In the genomic region with DNA sequence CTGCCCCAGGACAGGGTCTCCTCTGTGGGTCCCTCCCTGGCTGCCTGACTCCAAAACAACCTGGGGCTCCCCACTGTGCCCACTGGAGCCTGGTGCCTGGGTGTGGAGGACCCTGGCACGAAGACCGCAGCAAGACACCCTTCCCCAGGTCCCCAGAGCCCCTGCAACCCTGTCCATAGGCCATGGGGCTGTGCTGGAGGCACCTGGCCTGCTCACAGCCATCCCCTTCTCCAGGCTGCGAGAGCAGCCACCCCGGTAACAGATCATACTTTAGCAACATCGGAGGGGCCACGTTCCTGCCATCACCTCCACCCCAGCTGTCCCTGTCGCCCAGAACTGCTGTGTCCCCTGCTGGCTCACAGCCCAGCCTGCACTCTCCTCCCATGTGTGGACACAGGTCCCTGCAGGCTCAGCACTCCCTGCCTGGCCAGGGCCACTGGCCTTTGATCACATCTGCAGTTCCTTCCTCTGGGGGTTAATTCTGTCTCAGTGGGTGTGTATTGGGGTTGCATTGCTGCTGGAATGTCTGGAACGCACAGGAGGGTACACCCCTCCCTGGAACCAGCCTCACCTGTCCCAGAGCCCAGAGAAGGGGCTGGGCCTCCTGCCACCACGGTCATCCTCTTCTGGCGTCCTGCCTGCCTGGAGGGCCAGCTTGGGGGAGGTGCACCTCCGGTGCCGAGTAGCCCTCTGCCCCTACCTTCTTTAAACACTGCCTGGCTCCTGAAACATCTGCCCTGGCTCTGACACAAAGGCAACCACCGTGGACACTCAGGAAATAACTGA, we compare ENCODE assay signal across 1 cellular context.
A peak's percentile ranks its signal among the peaks of the same experiment; 100 is the strongest.
TF ChIP-seq lines count a peak whose summit lies in the region.

No MANE protein-coding gene starts in this region.

TF ChIP-seq in HepG2, 621 proteins besides CTCF, POLR2A, EP300 and RAD21 (continued from another document and continues in another):
- TF ChIP-seq, protein P1, sequence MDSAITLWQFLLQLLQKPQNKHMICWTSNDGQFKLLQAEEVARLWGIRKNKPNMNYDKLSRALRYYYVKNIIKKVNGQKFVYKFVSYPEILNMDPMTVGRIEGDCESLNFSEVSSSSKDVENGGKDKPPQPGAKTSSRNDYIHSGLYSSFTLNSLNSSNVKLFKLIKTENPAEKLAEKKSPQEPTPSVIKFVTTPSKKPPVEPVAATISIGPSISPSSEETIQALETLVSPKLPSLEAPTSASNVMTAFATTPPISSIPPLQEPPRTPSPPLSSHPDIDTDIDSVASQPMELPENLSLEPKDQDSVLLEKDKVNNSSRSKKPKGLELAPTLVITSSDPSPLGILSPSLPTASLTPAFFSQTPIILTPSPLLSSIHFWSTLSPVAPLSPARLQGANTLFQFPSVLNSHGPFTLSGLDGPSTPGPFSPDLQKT (CRISPR knock-in tag; IDR thresholded peaks at IDR 0.05; ENCODE audit: borderline replicate concordance): no peak
- TF ChIP-seq JUND (CRISPR knock-in tag; IDR thresholded peaks at IDR 0.05) (peak; percentile 71; the same call in 1 of the 2 replicates), TEAD2 (CRISPR knock-in tag; IDR thresholded peaks at IDR 0.05) (no peak), ZNF550 (CRISPR knock-in tag; IDR thresholded peaks at IDR 0.05; ENCODE audit: borderline replicate concordance) (no peak), NFIB (CRISPR knock-in tag; IDR thresholded peaks at IDR 0.05; ENCODE audit: borderline replicate concordance) (no peak), NCOA1 (CRISPR knock-in tag; IDR thresholded peaks at IDR 0.05) (no peak; the same call in 1 of the 2 replicates), ZNF143 (CRISPR knock-in tag; IDR thresholded peaks at IDR 0.05) (no peak), PPARG (CRISPR knock-in tag; conservative IDR thresholded peaks at IDR 0.05) (0 out of 2 replicates have a peak, but pooled peaks have one; percentile 9), ZFP82 (CRISPR knock-in tag; IDR thresholded peaks at IDR 0.05; ENCODE audit: borderline replicate concordance) (no peak), MAFF (IDR thresholded peaks at IDR 0.05; ENCODE audit: low read depth, low read length) (peak; percentile 55), ZFP36 (IDR thresholded peaks at IDR 0.05; ENCODE audit: borderline replicate concordance, low read depth, low read length, partially characterized antibody) (no peak), DR1 (CRISPR knock-in tag; IDR thresholded peaks at IDR 0.05) (no peak; the same call in 1 of the 2 replicates), ZNF33B (CRISPR knock-in tag; IDR thresholded peaks at IDR 0.05) (no peak), DMAP1 (CRISPR knock-in tag; IDR thresholded peaks at IDR 0.05) (no peak), TGIF2 (CRISPR knock-in tag; IDR thresholded peaks at IDR 0.05) (peak; percentile 54; the same call in 1 of the 2 replicates), DNMT1 (CRISPR knock-in tag; IDR thresholded peaks at IDR 0.05) (no peak), RBM22 (optimal IDR thresholded peaks at IDR 0.05; ENCODE audit: low read length) (no peak), ZNF180 (CRISPR knock-in tag; IDR thresholded peaks at IDR 0.05; ENCODE audit: borderline replicate concordance, low read depth) (no peak), ZNF720 (CRISPR knock-in tag; IDR thresholded peaks at IDR 0.05) (no peak), ZNF564 (CRISPR knock-in tag; IDR thresholded peaks at IDR 0.05) (no peak), FOXJ3 (CRISPR knock-in tag; IDR thresholded peaks at IDR 0.05; ENCODE audit: borderline replicate concordance) (no peak), SRF (IDR thresholded peaks at IDR 0.05; ENCODE audit: low read depth, low read length) (no peak), ZNF607 (CRISPR knock-in tag; IDR thresholded peaks at IDR 0.05; ENCODE audit: borderline replicate concordance) (no peak)
- TF ChIP-seq, protein P2, sequence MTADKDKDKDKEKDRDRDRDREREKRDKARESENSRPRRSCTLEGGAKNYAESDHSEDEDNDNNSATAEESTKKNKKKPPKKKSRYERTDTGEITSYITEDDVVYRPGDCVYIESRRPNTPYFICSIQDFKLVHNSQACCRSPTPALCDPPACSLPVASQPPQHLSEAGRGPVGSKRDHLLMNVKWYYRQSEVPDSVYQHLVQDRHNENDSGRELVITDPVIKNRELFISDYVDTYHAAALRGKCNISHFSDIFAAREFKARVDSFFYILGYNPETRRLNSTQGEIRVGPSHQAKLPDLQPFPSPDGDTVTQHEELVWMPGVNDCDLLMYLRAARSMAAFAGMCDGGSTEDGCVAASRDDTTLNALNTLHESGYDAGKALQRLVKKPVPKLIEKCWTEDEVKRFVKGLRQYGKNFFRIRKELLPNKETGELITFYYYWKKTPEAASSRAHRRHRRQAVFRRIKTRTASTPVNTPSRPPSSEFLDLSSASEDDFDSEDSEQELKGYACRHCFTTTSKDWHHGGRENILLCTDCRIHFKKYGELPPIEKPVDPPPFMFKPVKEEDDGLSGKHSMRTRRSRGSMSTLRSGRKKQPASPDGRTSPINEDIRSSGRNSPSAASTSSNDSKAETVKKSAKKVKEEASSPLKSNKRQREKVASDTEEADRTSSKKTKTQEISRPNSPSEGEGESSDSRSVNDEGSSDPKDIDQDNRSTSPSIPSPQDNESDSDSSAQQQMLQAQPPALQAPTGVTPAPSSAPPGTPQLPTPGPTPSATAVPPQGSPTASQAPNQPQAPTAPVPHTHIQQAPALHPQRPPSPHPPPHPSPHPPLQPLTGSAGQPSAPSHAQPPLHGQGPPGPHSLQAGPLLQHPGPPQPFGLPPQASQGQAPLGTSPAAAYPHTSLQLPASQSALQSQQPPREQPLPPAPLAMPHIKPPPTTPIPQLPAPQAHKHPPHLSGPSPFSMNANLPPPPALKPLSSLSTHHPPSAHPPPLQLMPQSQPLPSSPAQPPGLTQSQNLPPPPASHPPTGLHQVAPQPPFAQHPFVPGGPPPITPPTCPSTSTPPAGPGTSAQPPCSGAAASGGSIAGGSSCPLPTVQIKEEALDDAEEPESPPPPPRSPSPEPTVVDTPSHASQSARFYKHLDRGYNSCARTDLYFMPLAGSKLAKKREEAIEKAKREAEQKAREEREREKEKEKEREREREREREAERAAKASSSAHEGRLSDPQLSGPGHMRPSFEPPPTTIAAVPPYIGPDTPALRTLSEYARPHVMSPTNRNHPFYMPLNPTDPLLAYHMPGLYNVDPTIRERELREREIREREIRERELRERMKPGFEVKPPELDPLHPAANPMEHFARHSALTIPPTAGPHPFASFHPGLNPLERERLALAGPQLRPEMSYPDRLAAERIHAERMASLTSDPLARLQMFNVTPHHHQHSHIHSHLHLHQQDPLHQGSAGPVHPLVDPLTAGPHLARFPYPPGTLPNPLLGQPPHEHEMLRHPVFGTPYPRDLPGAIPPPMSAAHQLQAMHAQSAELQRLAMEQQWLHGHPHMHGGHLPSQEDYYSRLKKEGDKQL (CRISPR knock-in tag; IDR thresholded peaks at IDR 0.05; ENCODE audit: low read depth): no peak
- TF ChIP-seq, protein P3, sequence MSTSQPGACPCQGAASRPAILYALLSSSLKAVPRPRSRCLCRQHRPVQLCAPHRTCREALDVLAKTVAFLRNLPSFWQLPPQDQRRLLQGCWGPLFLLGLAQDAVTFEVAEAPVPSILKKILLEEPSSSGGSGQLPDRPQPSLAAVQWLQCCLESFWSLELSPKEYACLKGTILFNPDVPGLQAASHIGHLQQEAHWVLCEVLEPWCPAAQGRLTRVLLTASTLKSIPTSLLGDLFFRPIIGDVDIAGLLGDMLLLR (CRISPR knock-in tag; IDR thresholded peaks at IDR 0.05): no peak
- TF ChIP-seq, protein P4, sequence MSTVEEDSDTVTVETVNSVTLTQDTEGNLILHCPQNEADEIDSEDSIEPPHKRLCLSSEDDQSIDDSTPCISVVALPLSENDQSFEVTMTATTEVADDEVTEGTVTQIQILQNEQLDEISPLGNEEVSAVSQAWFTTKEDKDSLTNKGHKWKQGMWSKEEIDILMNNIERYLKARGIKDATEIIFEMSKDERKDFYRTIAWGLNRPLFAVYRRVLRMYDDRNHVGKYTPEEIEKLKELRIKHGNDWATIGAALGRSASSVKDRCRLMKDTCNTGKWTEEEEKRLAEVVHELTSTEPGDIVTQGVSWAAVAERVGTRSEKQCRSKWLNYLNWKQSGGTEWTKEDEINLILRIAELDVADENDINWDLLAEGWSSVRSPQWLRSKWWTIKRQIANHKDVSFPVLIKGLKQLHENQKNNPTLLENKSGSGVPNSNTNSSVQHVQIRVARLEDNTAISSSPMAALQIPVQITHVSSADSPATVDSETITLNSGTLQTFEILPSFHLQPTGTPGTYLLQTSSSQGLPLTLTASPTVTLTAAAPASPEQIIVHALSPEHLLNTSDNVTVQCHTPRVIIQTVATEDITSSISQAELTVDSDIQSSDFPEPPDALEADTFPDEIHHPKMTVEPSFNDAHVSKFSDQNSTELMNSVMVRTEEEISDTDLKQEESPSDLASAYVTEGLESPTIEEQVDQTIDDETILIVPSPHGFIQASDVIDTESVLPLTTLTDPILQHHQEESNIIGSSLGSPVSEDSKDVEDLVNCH (CRISPR knock-in tag; IDR thresholded peaks at IDR 0.05): no peak
- TF ChIP-seq, protein P5, sequence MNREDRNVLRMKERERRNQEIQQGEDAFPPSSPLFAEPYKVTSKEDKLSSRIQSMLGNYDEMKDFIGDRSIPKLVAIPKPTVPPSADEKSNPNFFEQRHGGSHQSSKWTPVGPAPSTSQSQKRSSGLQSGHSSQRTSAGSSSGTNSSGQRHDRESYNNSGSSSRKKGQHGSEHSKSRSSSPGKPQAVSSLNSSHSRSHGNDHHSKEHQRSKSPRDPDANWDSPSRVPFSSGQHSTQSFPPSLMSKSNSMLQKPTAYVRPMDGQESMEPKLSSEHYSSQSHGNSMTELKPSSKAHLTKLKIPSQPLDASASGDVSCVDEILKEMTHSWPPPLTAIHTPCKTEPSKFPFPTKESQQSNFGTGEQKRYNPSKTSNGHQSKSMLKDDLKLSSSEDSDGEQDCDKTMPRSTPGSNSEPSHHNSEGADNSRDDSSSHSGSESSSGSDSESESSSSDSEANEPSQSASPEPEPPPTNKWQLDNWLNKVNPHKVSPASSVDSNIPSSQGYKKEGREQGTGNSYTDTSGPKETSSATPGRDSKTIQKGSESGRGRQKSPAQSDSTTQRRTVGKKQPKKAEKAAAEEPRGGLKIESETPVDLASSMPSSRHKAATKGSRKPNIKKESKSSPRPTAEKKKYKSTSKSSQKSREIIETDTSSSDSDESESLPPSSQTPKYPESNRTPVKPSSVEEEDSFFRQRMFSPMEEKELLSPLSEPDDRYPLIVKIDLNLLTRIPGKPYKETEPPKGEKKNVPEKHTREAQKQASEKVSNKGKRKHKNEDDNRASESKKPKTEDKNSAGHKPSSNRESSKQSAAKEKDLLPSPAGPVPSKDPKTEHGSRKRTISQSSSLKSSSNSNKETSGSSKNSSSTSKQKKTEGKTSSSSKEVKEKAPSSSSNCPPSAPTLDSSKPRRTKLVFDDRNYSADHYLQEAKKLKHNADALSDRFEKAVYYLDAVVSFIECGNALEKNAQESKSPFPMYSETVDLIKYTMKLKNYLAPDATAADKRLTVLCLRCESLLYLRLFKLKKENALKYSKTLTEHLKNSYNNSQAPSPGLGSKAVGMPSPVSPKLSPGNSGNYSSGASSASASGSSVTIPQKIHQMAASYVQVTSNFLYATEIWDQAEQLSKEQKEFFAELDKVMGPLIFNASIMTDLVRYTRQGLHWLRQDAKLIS (CRISPR knock-in tag; IDR thresholded peaks at IDR 0.05): no peak
- TF ChIP-seq, protein P6, sequence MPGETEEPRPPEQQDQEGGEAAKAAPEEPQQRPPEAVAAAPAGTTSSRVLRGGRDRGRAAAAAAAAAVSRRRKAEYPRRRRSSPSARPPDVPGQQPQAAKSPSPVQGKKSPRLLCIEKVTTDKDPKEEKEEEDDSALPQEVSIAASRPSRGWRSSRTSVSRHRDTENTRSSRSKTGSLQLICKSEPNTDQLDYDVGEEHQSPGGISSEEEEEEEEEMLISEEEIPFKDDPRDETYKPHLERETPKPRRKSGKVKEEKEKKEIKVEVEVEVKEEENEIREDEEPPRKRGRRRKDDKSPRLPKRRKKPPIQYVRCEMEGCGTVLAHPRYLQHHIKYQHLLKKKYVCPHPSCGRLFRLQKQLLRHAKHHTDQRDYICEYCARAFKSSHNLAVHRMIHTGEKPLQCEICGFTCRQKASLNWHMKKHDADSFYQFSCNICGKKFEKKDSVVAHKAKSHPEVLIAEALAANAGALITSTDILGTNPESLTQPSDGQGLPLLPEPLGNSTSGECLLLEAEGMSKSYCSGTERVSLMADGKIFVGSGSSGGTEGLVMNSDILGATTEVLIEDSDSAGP (CRISPR knock-in tag; IDR thresholded peaks at IDR 0.05; ENCODE audit: borderline replicate concordance): peak; percentile 83
- TF ChIP-seq, protein P7, sequence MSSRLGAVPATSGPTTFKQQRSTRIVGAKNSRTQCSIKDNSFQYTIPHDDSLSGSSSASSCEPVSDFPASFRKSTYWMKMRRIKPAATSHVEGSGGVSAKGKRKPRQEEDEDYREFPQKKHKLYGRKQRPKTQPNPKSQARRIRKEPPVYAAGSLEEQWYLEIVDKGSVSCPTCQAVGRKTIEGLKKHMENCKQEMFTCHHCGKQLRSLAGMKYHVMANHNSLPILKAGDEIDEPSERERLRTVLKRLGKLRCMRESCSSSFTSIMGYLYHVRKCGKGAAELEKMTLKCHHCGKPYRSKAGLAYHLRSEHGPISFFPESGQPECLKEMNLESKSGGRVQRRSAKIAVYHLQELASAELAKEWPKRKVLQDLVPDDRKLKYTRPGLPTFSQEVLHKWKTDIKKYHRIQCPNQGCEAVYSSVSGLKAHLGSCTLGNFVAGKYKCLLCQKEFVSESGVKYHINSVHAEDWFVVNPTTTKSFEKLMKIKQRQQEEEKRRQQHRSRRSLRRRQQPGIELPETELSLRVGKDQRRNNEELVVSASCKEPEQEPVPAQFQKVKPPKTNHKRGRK (CRISPR knock-in tag; IDR thresholded peaks at IDR 0.05): no peak
- TF ChIP-seq, protein P8, sequence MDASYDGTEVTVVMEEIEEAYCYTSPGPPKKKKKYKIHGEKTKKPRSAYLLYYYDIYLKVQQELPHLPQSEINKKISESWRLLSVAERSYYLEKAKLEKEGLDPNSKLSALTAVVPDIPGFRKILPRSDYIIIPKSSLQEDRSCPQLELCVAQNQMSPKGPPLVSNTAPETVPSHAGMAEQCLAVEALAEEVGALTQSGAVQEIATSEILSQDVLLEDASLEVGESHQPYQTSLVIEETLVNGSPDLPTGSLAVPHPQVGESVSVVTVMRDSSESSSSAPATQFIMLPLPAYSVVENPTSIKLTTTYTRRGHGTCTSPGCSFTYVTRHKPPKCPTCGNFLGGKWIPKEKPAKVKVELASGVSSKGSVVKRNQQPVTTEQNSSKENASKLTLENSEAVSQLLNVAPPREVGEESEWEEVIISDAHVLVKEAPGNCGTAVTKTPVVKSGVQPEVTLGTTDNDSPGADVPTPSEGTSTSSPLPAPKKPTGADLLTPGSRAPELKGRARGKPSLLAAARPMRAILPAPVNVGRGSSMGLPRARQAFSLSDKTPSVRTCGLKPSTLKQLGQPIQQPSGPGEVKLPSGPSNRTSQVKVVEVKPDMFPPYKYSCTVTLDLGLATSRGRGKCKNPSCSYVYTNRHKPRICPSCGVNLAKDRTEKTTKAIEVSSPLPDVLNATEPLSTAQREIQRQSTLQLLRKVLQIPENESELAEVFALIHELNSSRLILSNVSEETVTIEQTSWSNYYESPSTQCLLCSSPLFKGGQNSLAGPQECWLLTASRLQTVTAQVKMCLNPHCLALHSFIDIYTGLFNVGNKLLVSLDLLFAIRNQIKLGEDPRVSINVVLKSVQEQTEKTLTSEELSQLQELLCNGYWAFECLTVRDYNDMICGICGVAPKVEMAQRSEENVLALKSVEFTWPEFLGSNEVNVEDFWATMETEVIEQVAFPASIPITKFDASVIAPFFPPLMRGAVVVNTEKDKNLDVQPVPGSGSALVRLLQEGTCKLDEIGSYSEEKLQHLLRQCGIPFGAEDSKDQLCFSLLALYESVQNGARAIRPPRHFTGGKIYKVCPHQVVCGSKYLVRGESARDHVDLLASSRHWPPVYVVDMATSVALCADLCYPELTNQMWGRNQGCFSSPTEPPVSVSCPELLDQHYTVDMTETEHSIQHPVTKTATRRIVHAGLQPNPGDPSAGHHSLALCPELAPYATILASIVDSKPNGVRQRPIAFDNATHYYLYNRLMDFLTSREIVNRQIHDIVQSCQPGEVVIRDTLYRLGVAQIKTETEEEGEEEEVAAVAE (CRISPR knock-in tag; IDR thresholded peaks at IDR 0.05; ENCODE audit: borderline replicate concordance): no peak
- TF ChIP-seq, protein P9, sequence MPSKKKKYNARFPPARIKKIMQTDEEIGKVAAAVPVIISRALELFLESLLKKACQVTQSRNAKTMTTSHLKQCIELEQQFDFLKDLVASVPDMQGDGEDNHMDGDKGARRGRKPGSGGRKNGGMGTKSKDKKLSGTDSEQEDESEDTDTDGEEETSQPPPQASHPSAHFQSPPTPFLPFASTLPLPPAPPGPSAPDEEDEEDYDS (CRISPR knock-in tag; IDR thresholded peaks at IDR 0.05): peak; percentile 60; the same call in 1 of the 2 replicates
